In the genomic region with DNA sequence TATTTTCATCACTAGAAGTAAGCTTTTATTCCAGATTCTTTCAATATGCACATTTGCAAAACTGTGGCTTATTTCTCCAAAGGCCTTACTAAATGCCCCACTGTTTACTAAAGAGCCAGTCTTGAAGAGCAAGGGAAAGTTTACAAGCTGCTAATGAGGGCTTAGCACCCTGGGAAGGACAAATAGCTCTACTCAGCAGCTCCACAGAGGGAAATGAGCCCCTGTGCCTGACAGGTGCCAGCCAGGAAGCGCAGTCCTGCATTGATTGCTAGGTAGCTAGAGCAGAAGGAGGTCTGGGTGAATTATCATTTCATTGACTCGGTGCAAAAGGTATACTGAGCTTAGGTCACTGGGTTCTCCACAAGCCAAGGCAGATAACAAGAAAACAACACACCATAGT, we compare ENCODE assay signal across 15 cellular contexts.
A peak's percentile ranks its signal among the peaks of the same experiment; 100 is the strongest.
DNase-seq lines count a peak whose midpoint lies in the region; TF ChIP-seq lines count a peak whose summit lies in the region.
"Had no signal": no experiment of that assay in that cellular context is flagged by ENCODE, and none has a peak within 500 bp of the region (broad histone marks: within the 10 kb centered on the region; RNA-seq: fewer than 3 reads in every experiment).

No MANE protein-coding gene starts in this region.

- H3K27ac Mint-ChIP-seq in endodermal cell = no peak overlapping the region
- H3K27ac Mint-ChIP-seq: CD14-positive monocyte; CD8-positive, alpha-beta T cell; H9 had no signal

- 36 to 60% methylated on average over 1 to 2 of the region's 2 CpGs for WGBS in endodermal cell (ENCODE audit: insufficient coverage in 1 of 2, insufficient read length in 1 of 2), 2 experiments
- WGBS in spleen, 5 donors = 59 to 73% (median 67%) methylated on average over 2 of the region's 2 CpGs

- H3K9me3 ChIP-seq in endodermal cell (ENCODE audit: control insufficient read depth, low read length) = peaks cover 10% of the 10 kb centered on the region
- peaks cover 0 to 5% (median 0%) of the 10 kb centered on the region in 8 donors for H3K9me3 ChIP-seq in spleen

- peaks cover 96% of the 10 kb centered on the region for H3K27me3 Mint-ChIP-seq in endodermal cell (ENCODE audit: insufficient read depth)

- peaks cover 18% of the 10 kb centered on the region for H3K4me1 Mint-ChIP-seq in endodermal cell
- H3K4me1 Mint-ChIP-seq: CD14-positive monocyte had no signal

- H3K4me1 ChIP-seq in endodermal cell (ENCODE audit: control insufficient read depth, insufficient read depth, low read length) (peaks cover 6% of the 10 kb centered on the region), spleen (no peaks in the 10 kb centered on the region)
- H3K4me1 ChIP-seq: Caco-2 had no signal

- H3K9me3 Mint-ChIP-seq in endodermal cell = peaks cover 11% of the 10 kb centered on the region
- H3K9me3 Mint-ChIP-seq: CD8-positive, alpha-beta T cell had no signal

- no peak for TF ChIP-seq CTCF in endodermal cell (conservative IDR thresholded peaks at IDR 0.05)
- no peak for TF ChIP-seq CTCF in spleen (IDR thresholded peaks at IDR 0.05 in 8 of 11, conservative IDR thresholded peaks at IDR 0.05 in 3 of 11)

- DNase-seq in NCI-H1417 (lab: John Stamatoyannopoulos, UW) = peak in 2 of 3 experiments; percentile 32 to 74
- no peak for DNase-seq in NCI-H1417 treated with DMSO at 0.1 percent for 48 hours (lab: John Stamatoyannopoulos, UW)
- DNase-seq in COR-L47 (lab: John Stamatoyannopoulos, UW) = peak; percentile 17
- peak; percentile 50 for DNase-seq in NCI-H146 (lab: John Stamatoyannopoulos, UW)
- peak; percentile 86 for DNase-seq in endodermal cell
- no peak for DNase-seq in HuH-7.5 (ENCODE audit: low spot score)
- DNase-seq in spleen = no peak
- DNase-seq in effector CD4-positive, alpha-beta T cell = no peak
- DNase-seq: Caco-2; CD8-positive, alpha-beta T cell; GF-D8; GM23248; H9 had no signal

- peaks cover 96% of the 10 kb centered on the region for H3K27me3 ChIP-seq in endodermal cell (ENCODE audit: control insufficient read depth, insufficient read depth, low read length, poor library complexity, severe bottlenecking)
- peaks cover 0 to 46% (median 6%) of the 10 kb centered on the region in 7 donors for H3K27me3 ChIP-seq in spleen (replicated peaks in 1 of 7)

- no peak for TF ChIP-seq POLR2A in spleen (IDR thresholded peaks at IDR 0.05)

- no peak overlapping the region for H3K4me3 Mint-ChIP-seq in endodermal cell
- H3K4me3 Mint-ChIP-seq: CD14-positive monocyte; CD8-positive, alpha-beta T cell; H9 had no signal

- H3K4me3 ChIP-seq in endodermal cell (ENCODE audit: low read length) = no peak overlapping the region
- H3K4me3 ChIP-seq in spleen = no peak overlapping the region
- H3K4me3 ChIP-seq: GM23248 had no signal

- peaks cover 2% of the 10 kb centered on the region for H3K36me3 Mint-ChIP-seq in endodermal cell (ENCODE audit: low read depth)
- H3K36me3 Mint-ChIP-seq: CD14-positive monocyte; CD8-positive, alpha-beta T cell had no signal

- H3K9ac ChIP-seq in endodermal cell (ENCODE audit: extremely low read depth, low read length, poor library complexity, severe bottlenecking) = no peak overlapping the region
- H3K9ac ChIP-seq: GM23248 had no signal

- H3K36me3 ChIP-seq in endodermal cell (ENCODE audit: control insufficient read depth, insufficient read depth, low read length) (no peaks in the 10 kb centered on the region), spleen (no peaks in the 10 kb centered on the region)

- intact Hi-C loops in spleen (cut with DNase I; ENCODE audit: low total_unique reads) = no loop called here

- H3K27ac ChIP-seq in endodermal cell (ENCODE audit: low read depth, low read length) (no peak overlapping the region), spleen (no peak overlapping the region)
- H3K27ac ChIP-seq: 22Rv1, GM23248 had no signal

Comparison
In these comparisons a context has a peak if more than half of its experiments do, and no peak if none do; other contexts are left out.
1. DNase-seq: peak in NCI-H1417 (2 of 3), COR-L47 (single experiment), NCI-H146 (single experiment) and endodermal cell (single experiment); none in NCI-H1417 treated with DMSO at 0.1 percent for 48 hours (single experiment), HuH-7.5 (single experiment), spleen (single experiment) and effector CD4-positive, alpha-beta T cell (single experiment).